Comparison of ENCODE assay signal across 19 cellular contexts in genomic region chr3:53153267-53153823, GRCh38. TPM values are rescaled to one million over a fixed set of nuclear protein-coding genes. Genes with fewer than 3 reads are reported as not detected.
DNase-seq lines count a peak whose midpoint lies in the region; ATAC-seq and TF ChIP-seq lines count a peak whose summit lies in the region.
"Had no signal": no experiment of that assay in that cellular context is flagged by ENCODE, and none has a peak within 500 bp of the region (broad histone marks: within the 10 kb centered on the region; RNA-seq: fewer than 3 reads in every experiment).

No MANE protein-coding gene starts in this region.

- intact Hi-C loops in dendritic cell treated with granulocyte-macrophage colony-stimulating factor and Interleukin-4, amounts not matched to agents 40 ng/mL and 50 ng/mL, for 4 days (cut with micrococcal nuclease) = no loop called here
- intact Hi-C loops in prostate gland (cut with DNase I) = no loop called here

- ATAC-seq in upper lobe of left lung (ENCODE audit: low FRiP score in 2 of 2) = no peak
- ATAC-seq: GM12878 had no signal

- 75% methylated on average over 3 of the region's 3 CpGs for WGBS in prostate gland
- 68 to 80% methylated on average over 3 of the region's 3 CpGs for WGBS in upper lobe of left lung, 2 donors

- H3K79me2 ChIP-seq in Karpas-422 (ENCODE audit: low read length) = no peaks in the 10 kb centered on the region

- no peaks in the 10 kb centered on the region for H3K9me3 Mint-ChIP-seq in dendritic cell treated with granulocyte-macrophage colony-stimulating factor and Interleukin-4, amounts not matched to agents 40 ng/mL and 50 ng/mL, for 4 days
- H3K9me3 Mint-ChIP-seq: CD8-positive, alpha-beta memory T cell had no signal

- no peaks in the 10 kb centered on the region for H3K36me3 Mint-ChIP-seq in dendritic cell treated with granulocyte-macrophage colony-stimulating factor and Interleukin-4, amounts not matched to agents 40 ng/mL and 50 ng/mL, for 4 days (ENCODE audit: low read depth)
- H3K36me3 Mint-ChIP-seq: CD8-positive, alpha-beta memory T cell had no signal

- no peaks in the 10 kb centered on the region for H3K27me3 ChIP-seq in Karpas-422 (ENCODE audit: low read length)
- H3K27me3 ChIP-seq in neutrophil = peaks cover 25% of the 10 kb centered on the region
- H3K27me3 ChIP-seq in subcutaneous abdominal adipose tissue (ENCODE audit: control insufficient read depth in 5 of 5, insufficient read depth in 4 of 5, low read length in 5 of 5) = no peaks in the 10 kb centered on the region
- no peaks in the 10 kb centered on the region for H3K27me3 ChIP-seq in Peyer's patch
- H3K27me3 ChIP-seq in prostate gland (replicated peaks; ENCODE audit: insufficient read depth) = no peaks in the 10 kb centered on the region
- no peaks in the 10 kb centered on the region for H3K27me3 ChIP-seq in upper lobe of left lung

- H3K36me3 ChIP-seq in Karpas-422 (ENCODE audit: insufficient read depth, low read length) (no peaks in the 10 kb centered on the region), neutrophil (no peaks in the 10 kb centered on the region), subcutaneous abdominal adipose tissue (ENCODE audit: control insufficient read depth in 5 of 5, insufficient read depth in 5 of 5, low read length in 5 of 5) (no peaks in the 10 kb centered on the region), Peyer's patch (no peaks in the 10 kb centered on the region), prostate gland (no peaks in the 10 kb centered on the region), upper lobe of left lung (no peaks in the 10 kb centered on the region)
- H3K36me3 ChIP-seq: BLaER1 treated with 17β-estradiol and CSF1 and Interleukin-3, amounts not matched to agents 10 nM and 100 nM had no signal

- H3K4me2 ChIP-seq in Karpas-422 (ENCODE audit: low read depth, low read length, poor library complexity, severe bottlenecking) = no peak overlapping the region

- H3K4me3 ChIP-seq in Karpas-422 (ENCODE audit: low read length) (no peak overlapping the region), neutrophil (ENCODE audit: low read depth in 1 of 2, low read length in 1 of 2) (no peak overlapping the region), subcutaneous abdominal adipose tissue (ENCODE audit: low read depth in 1 of 5, low read length in 5 of 5) (no peak overlapping the region), Peyer's patch (no peak overlapping the region), prostate gland (no peak overlapping the region), upper lobe of left lung (no peak overlapping the region)
- H3K4me3 ChIP-seq: BLaER1 treated with 17β-estradiol and CSF1 and Interleukin-3, amounts not matched to agents 10 nM and 100 nM; GM12878 had no signal

- TF ChIP-seq POLR2A in Peyer's patch (IDR thresholded peaks at IDR 0.05) (no peak), prostate gland (IDR thresholded peaks at IDR 0.05) (no peak), upper lobe of left lung (IDR thresholded peaks at IDR 0.05) (no peak)

- H3K9me2 ChIP-seq in Karpas-422 (replicated peaks; ENCODE audit: insufficient read depth, low read length) = no peaks in the 10 kb centered on the region

- DNase-seq in Karpas-422 (peak; percentile 31), Peyer's patch (no peak), prostate gland (ENCODE audit: low spot score) (no peak), NCI-H2081 treated with DMSO at 0.1 percent for 48 hours (lab: John Stamatoyannopoulos, UW) (no peak), upper lobe of left lung (no peak)
- DNase-seq: CD8-positive, alpha-beta memory T cell; DMS53; EL; GOT3; KBM-7; NCI-H1417 treated with DMSO at 0.1 percent for 48 hours; NCI-H2029 treated with DMSO at 0.1 percent for 48 hours; NCI-H446 treated with DMSO at 0.1 percent for 48 hours; Right ventricle myocardium superior had no signal

- TF ChIP-seq EP300 in upper lobe of left lung (IDR thresholded peaks at IDR 0.05) = no peak

- no peaks in the 10 kb centered on the region for H4K20me1 ChIP-seq in Karpas-422 (ENCODE audit: insufficient read depth, low read depth, low read length)
- H4K20me1 ChIP-seq: BLaER1 treated with 17β-estradiol and CSF1 and Interleukin-3, amounts not matched to agents 10 nM and 100 nM had no signal

- peak overlapping the region; percentile 14 for H3K27ac Mint-ChIP-seq in dendritic cell treated with granulocyte-macrophage colony-stimulating factor and Interleukin-4, amounts not matched to agents 40 ng/mL and 50 ng/mL, for 4 days
- H3K27ac Mint-ChIP-seq: CD8-positive, alpha-beta memory T cell had no signal

- H3K9me3 ChIP-seq in Karpas-422 (ENCODE audit: low read length) = no peaks in the 10 kb centered on the region
- H3K9me3 ChIP-seq in neutrophil = no peaks in the 10 kb centered on the region
- no peaks in the 10 kb centered on the region for H3K9me3 ChIP-seq in subcutaneous abdominal adipose tissue (ENCODE audit: control insufficient read depth in 5 of 5, low read length in 5 of 5)
- H3K9me3 ChIP-seq in Peyer's patch = no peaks in the 10 kb centered on the region
- H3K9me3 ChIP-seq in prostate gland = no peaks in the 10 kb centered on the region
- H3K9me3 ChIP-seq in upper lobe of left lung = no peaks in the 10 kb centered on the region
- H3K9me3 ChIP-seq: BLaER1 treated with 17β-estradiol and CSF1 and Interleukin-3, amounts not matched to agents 10 nM and 100 nM had no signal

- H3K4me1 ChIP-seq in Karpas-422 (ENCODE audit: low read length) (peaks cover 26% of the 10 kb centered on the region), neutrophil (ENCODE audit: control insufficient read depth in 1 of 2, insufficient read depth in 1 of 2, low read depth in 1 of 2, low read length in 1 of 2) (peaks cover 52 to 58% of the 10 kb centered on the region in 2 experiments), subcutaneous abdominal adipose tissue (ENCODE audit: control insufficient read depth in 5 of 5, insufficient read depth in 5 of 5, low read length in 5 of 5) (peaks cover 5 to 87% (median 67%) of the 10 kb centered on the region in 5 donors), Peyer's patch (peaks cover 0 to 72% (median 18%) of the 10 kb centered on the region in 4 donors), prostate gland (replicated peaks) (peaks cover 43% of the 10 kb centered on the region), upper lobe of left lung (peaks cover 5 to 85% (median 62%) of the 10 kb centered on the region in 4 donors)

- H3K9ac ChIP-seq in Karpas-422 (ENCODE audit: low read length) = no peak overlapping the region
- peak overlapping the region in 2 of 5 donors; percentile 13 to 38 for H3K9ac ChIP-seq in subcutaneous abdominal adipose tissue (ENCODE audit: low read length in 5 of 5)

- H3K27ac ChIP-seq in Karpas-422 (ENCODE audit: low read length) = no peak overlapping the region
- H3K27ac ChIP-seq in neutrophil = peak overlapping the region; percentile 63
- peak overlapping the region; percentile 86 for H3K27ac ChIP-seq in subcutaneous abdominal adipose tissue (ENCODE audit: low read depth, low read length)
- peak overlapping the region in 2 of 4 donors; percentile 39 to 48 for H3K27ac ChIP-seq in Peyer's patch
- no peak overlapping the region for H3K27ac ChIP-seq in prostate gland
- H3K27ac ChIP-seq in upper lobe of left lung = peak overlapping the region in 2 of 4 donors; percentile 70 to 99
- H3K27ac ChIP-seq: BLaER1 treated with 17β-estradiol and CSF1 and Interleukin-3, amounts not matched to agents 10 nM and 100 nM had no signal

- peak overlapping the region; percentile 14 for H3K4me3 Mint-ChIP-seq in dendritic cell treated with granulocyte-macrophage colony-stimulating factor and Interleukin-4, amounts not matched to agents 40 ng/mL and 50 ng/mL, for 4 days
- H3K4me3 Mint-ChIP-seq: CD8-positive, alpha-beta memory T cell had no signal

- peaks cover 89% of the 10 kb centered on the region for H3K4me1 Mint-ChIP-seq in dendritic cell treated with granulocyte-macrophage colony-stimulating factor and Interleukin-4, amounts not matched to agents 40 ng/mL and 50 ng/mL, for 4 days (ENCODE audit: low read depth)
- H3K4me1 Mint-ChIP-seq: CD8-positive, alpha-beta memory T cell had no signal

- H2AFZ ChIP-seq in Karpas-422 (ENCODE audit: low read length) = no peak overlapping the region

- peaks cover 44% of the 10 kb centered on the region for H3K27me3 Mint-ChIP-seq in dendritic cell treated with granulocyte-macrophage colony-stimulating factor and Interleukin-4, amounts not matched to agents 40 ng/mL and 50 ng/mL, for 4 days

- TF ChIP-seq CTCF in neutrophil (IDR thresholded peaks at IDR 0.05) (no peak), Peyer's patch (IDR thresholded peaks at IDR 0.05) (no peak), prostate gland (IDR thresholded peaks at IDR 0.05) (no peak), upper lobe of left lung (IDR thresholded peaks at IDR 0.05) (no peak)

RNA-seq across cellular contexts. Expression of gene PRKCD, which starts 7.7 kb away (rescaled TPM):
- total RNA-seq in Karpas-422 (2014; rRNA removed; shearing (Covaris generic); ENCODE audit: low replicate concordance) = 22.7 and 27.9 TPM in 2 replicates
- total RNA-seq in Peyer's patch (10 to 100 TPM; 36.3 to 73.1 (median 70.6) TPM), prostate gland (10 to 100 TPM; 33.4 to 57.9 TPM), upper lobe of left lung (100 to 1,000 TPM in 1 of 6 donors, 10 to 100 TPM in 5; 57.7 to 116 (median 67.9) TPM)

RNA-seq across cellular contexts. Expression of gene RFT1, which starts 23.1 kb away (rescaled TPM):
- 20.5 and 29.9 TPM in 2 replicates for total RNA-seq in Karpas-422 (2014; rRNA removed; shearing (Covaris generic); ENCODE audit: low replicate concordance)
- 10 to 100 TPM in 3 of 4 donors, 1 to 10 TPM in 1; 9.0 to 19.8 (median 10.8) TPM for total RNA-seq in Peyer's patch
- 10 to 100 TPM; 10.3 to 31.1 TPM for total RNA-seq in prostate gland
- 10 to 100 TPM in 4 of 6 donors, 1 to 10 TPM in 2; 5.1 to 19.9 (median 12.8) TPM for total RNA-seq in upper lobe of left lung

Comparison
In these comparisons a context has a peak if more than half of its experiments do, and no peak if none do; other contexts are left out.
1. H3K27ac ChIP-seq: peak in neutrophil (single experiment) and subcutaneous abdominal adipose tissue (single experiment); none in Karpas-422 (single experiment) and prostate gland (0 of 2).